Comparison of ENCODE assay signal across 36 cellular contexts in genomic region chr14:82963756-82964155, GRCh38.
"Had no signal": no experiment of that assay in that cellular context is flagged by ENCODE, and none has a peak within 500 bp of the region (broad histone marks: within the 10 kb centered on the region; RNA-seq: fewer than 3 reads in every experiment).

No MANE protein-coding gene starts in this region.

- H3K4me3 Mint-ChIP-seq: activated B cell treated with CpG ODN at 0.5 μM for 24 hours; activated CD8-positive, alpha-beta T cell treated with anti-CD3 and anti-CD28 coated beads for 36 hours; activated naive CD4-positive, alpha-beta T cell treated with anti-CD3 and anti-CD28 coated beads for 36 hours; activated naive CD4-positive, alpha-beta T cell treated with anti-CD3 and anti-CD28 coated beads, Interleukin-2, amount 50 U/mL, for 24 hours; activated naive CD8-positive, alpha-beta T cell treated with anti-CD3 and anti-CD28 coated beads for 36 hours; activated naive CD8-positive, alpha-beta T cell treated with anti-CD3 and anti-CD28 coated beads, Interleukin-2, amount 50 U/mL, for 24 hours; activated T-helper 1 cell treated with anti-CD3 and anti-CD28 coated beads, Interleukin-12 subunit alpha, Interleukin-12 subunit beta, Interleukin-2, Interleukin-4 antibody, amounts not matched to agents 30 ng/mL and 10 ng/mL and 1 ng/mL, durations not matched to agents 14 hours and 24 hours and 36 hours; dendritic cell treated with granulocyte-macrophage colony-stimulating factor and Interleukin-4, amounts not matched to agents 40 ng/mL and 50 ng/mL, for 4 days; endodermal cell; T-helper 17 cell; T-helper 2 cell treated with Interferon-gamma antibody and Interleukin-4, amounts not matched to agents 5 μg/mL and 100 μg/mL, for 36 hours had no signal

- H3K9me3 Mint-ChIP-seq: dendritic cell treated with granulocyte-macrophage colony-stimulating factor and Interleukin-4, amounts not matched to agents 40 ng/mL and 50 ng/mL, for 4 days; endodermal cell had no signal

- H3K9me3 ChIP-seq: adrenal gland, body of pancreas, colonic mucosa, esophagus muscularis mucosa had no signal

- H3K27me3 Mint-ChIP-seq: activated B cell treated with CpG ODN at 0.5 μM for 24 hours; activated CD8-positive, alpha-beta T cell treated with anti-CD3 and anti-CD28 coated beads for 36 hours; activated naive CD4-positive, alpha-beta T cell treated with anti-CD3 and anti-CD28 coated beads, Interleukin-2, amount 50 U/mL, for 24 hours; activated naive CD8-positive, alpha-beta T cell treated with anti-CD3 and anti-CD28 coated beads for 36 hours; activated naive CD8-positive, alpha-beta T cell treated with anti-CD3 and anti-CD28 coated beads, Interleukin-2, amount 50 U/mL, for 24 hours; dendritic cell treated with granulocyte-macrophage colony-stimulating factor and Interleukin-4, amounts not matched to agents 40 ng/mL and 50 ng/mL, for 4 days; T-helper 17 cell had no signal

- H3K36me3 ChIP-seq: adrenal gland, colonic mucosa, esophagus muscularis mucosa had no signal

- H3K4me3 ChIP-seq: adrenal gland, body of pancreas, colonic mucosa, dorsolateral prefrontal cortex, esophagus muscularis mucosa had no signal

- H3K4me1 Mint-ChIP-seq: activated B cell treated with CpG ODN at 0.5 μM for 24 hours; activated naive CD4-positive, alpha-beta T cell treated with anti-CD3 and anti-CD28 coated beads, Interleukin-2, amount 50 U/mL, for 24 hours; activated naive CD8-positive, alpha-beta T cell treated with anti-CD3 and anti-CD28 coated beads for 36 hours; activated naive CD8-positive, alpha-beta T cell treated with anti-CD3 and anti-CD28 coated beads, Interleukin-2, amount 50 U/mL, for 24 hours; endodermal cell; T-helper 17 cell had no signal

- H3K27ac ChIP-seq: adrenal gland, body of pancreas, colonic mucosa, dorsolateral prefrontal cortex, esophagus muscularis mucosa, VCaP had no signal

- DNase-seq: activated B cell treated with CpG ODN at 0.5 μM for 24 hours; activated CD4-positive, alpha-beta T cell treated with anti-CD3 and anti-CD28 coated beads for 48 hours; activated CD4-positive, alpha-beta T cell treated with anti-CD3 and anti-CD28 coated beads, Interleukin-2, amount 50 U/mL, for 1 hour; activated CD4-positive, alpha-beta T cell treated with anti-CD3 and anti-CD28 coated beads, Interleukin-2, amount 50 U/mL, for 48 hours; activated CD8-positive, alpha-beta memory T cell treated with anti-CD3 and anti-CD28 coated beads for 24 hours; activated CD8-positive, alpha-beta memory T cell treated with anti-CD3 and anti-CD28 coated beads, Interleukin-2, amount 50 U/mL, for 4 hours; activated CD8-positive, alpha-beta T cell treated with anti-CD3 and anti-CD28 coated beads for 36 hours; activated effector memory CD4-positive, alpha-beta T cell treated with anti-CD3 and anti-CD28 coated beads, Interleukin-2, amount 50 U/mL, for 16 hours; activated naive CD4-positive, alpha-beta T cell treated with anti-CD3 and anti-CD28 coated beads for 36 hours; activated naive CD8-positive, alpha-beta T cell treated with anti-CD3 and anti-CD28 coated beads for 36 hours; activated naive CD8-positive, alpha-beta T cell treated with anti-CD3 and anti-CD28 coated beads, Interleukin-2, amount 50 U/mL, for 24 hours; activated T-cell treated with anti-CD3 and anti-CD28 coated beads, Interleukin-2, amount 50 U/mL, for 1 hour; activated T-cell treated with anti-CD3 and anti-CD28 coated beads, Interleukin-2, amount 50 U/mL, for 48 hours; adrenal gland; amygdala; aorta; body of pancreas; caudate nucleus; colonic mucosa; dorsolateral prefrontal cortex; effector memory CD4-positive, alpha-beta T cell; endodermal cell; erythroblast; foreskin melanocyte; head of caudate nucleus; T-helper 1 cell; T-helper 17 cell; T1000 had no signal

- H3K4me1 ChIP-seq: adrenal gland, body of pancreas, colonic mucosa, esophagus muscularis mucosa had no signal

- H3K27me3 ChIP-seq: adrenal gland, body of pancreas, colonic mucosa, dorsolateral prefrontal cortex, esophagus muscularis mucosa had no signal

- ATAC-seq: activated CD4-positive, CD25-positive, alpha-beta regulatory T cell treated with anti-CD3 and anti-CD28 coated beads, Interleukin-2, amount 50 U/mL, for 24 hours; activated CD8-positive, alpha-beta T cell treated with anti-CD3 and anti-CD28 coated beads for 36 hours; activated naive CD8-positive, alpha-beta T cell treated with anti-CD3 and anti-CD28 coated beads, Interleukin-2, amount 50 U/mL, for 24 hours; body of pancreas; T-helper 17 cell had no signal

- H3K36me3 Mint-ChIP-seq: activated naive CD4-positive, alpha-beta T cell treated with anti-CD3 and anti-CD28 coated beads, Interleukin-2, amount 50 U/mL, for 24 hours; activated naive CD8-positive, alpha-beta T cell treated with anti-CD3 and anti-CD28 coated beads for 36 hours had no signal

- H3K27ac Mint-ChIP-seq: activated B cell treated with CpG ODN at 0.5 μM for 24 hours; activated CD8-positive, alpha-beta T cell treated with anti-CD3 and anti-CD28 coated beads for 36 hours; activated naive CD4-positive, alpha-beta T cell treated with anti-CD3 and anti-CD28 coated beads for 36 hours; activated naive CD4-positive, alpha-beta T cell treated with anti-CD3 and anti-CD28 coated beads, Interleukin-2, amount 50 U/mL, for 24 hours; activated naive CD8-positive, alpha-beta T cell treated with anti-CD3 and anti-CD28 coated beads for 36 hours; activated naive CD8-positive, alpha-beta T cell treated with anti-CD3 and anti-CD28 coated beads, Interleukin-2, amount 50 U/mL, for 24 hours; activated T-helper 1 cell treated with anti-CD3 and anti-CD28 coated beads, Interleukin-12 subunit alpha, Interleukin-12 subunit beta, Interleukin-2, Interleukin-4 antibody, amounts not matched to agents 30 ng/mL and 10 ng/mL and 1 ng/mL, durations not matched to agents 14 hours and 24 hours and 36 hours; activated T-helper 2 cell treated with anti-CD3 and anti-CD28 coated beads, Interferon-gamma antibody, Interleukin-2, Interleukin-4, amounts not matched to agents 10 μg/mL and 5 μg/mL and 100 μg/mL, durations not matched to agents 14 hours and 24 hours and 36 hours; dendritic cell treated with granulocyte-macrophage colony-stimulating factor and Interleukin-4, amounts not matched to agents 40 ng/mL and 50 ng/mL, for 4 days; endodermal cell; T-helper 17 cell; T-helper 2 cell treated with Interferon-gamma antibody and Interleukin-4, amounts not matched to agents 5 μg/mL and 100 μg/mL, for 36 hours had no signal
